ENCODE assay signal across 13 cellular contexts in genomic region chr6:5294392-5295211, GRCh38. TPM values are rescaled to one million over a fixed set of nuclear protein-coding genes. Genes with fewer than 3 reads are reported as not detected.
DNase-seq lines count a peak whose midpoint lies in the region; ATAC-seq lines count a peak whose summit lies in the region.
"Had no signal": no experiment of that assay in that cellular context is flagged by ENCODE, and none has a peak within 500 bp of the region (broad histone marks: within the 10 kb centered on the region; RNA-seq: fewer than 3 reads in every experiment).

No MANE protein-coding gene starts in this region.

- H3K4me1 ChIP-seq in CD4-positive, CD25-positive, alpha-beta regulatory T cell (ENCODE audit: control insufficient read depth, insufficient read depth, low read length, poor library complexity, severe bottlenecking): peaks cover 9% of the 10 kb centered on the region

- H3K9me3 Mint-ChIP-seq in CD4-positive, CD25-positive, alpha-beta regulatory T cell: peaks cover 0 to 2% (median 0%) of the 10 kb centered on the region in 7 donors
- H3K9me3 Mint-ChIP-seq in immature natural killer cell: no peaks in the 10 kb centered on the region
- H3K9me3 Mint-ChIP-seq: CD4-positive, alpha-beta memory T cell had no signal

- H3K27me3 Mint-ChIP-seq in CD4-positive, CD25-positive, alpha-beta regulatory T cell: no peaks in the 10 kb centered on the region
- H3K27me3 Mint-ChIP-seq in immature natural killer cell (ENCODE audit: low read depth in 3 of 3): no peaks in the 10 kb centered on the region
- H3K27me3 Mint-ChIP-seq: CD4-positive, alpha-beta memory T cell had no signal

- peaks cover 27 to 67% (median 50%) of the 10 kb centered on the region in 4 donors for H3K4me1 Mint-ChIP-seq in CD4-positive, CD25-positive, alpha-beta regulatory T cell
- peaks cover 27 to 52% of the 10 kb centered on the region in 2 donors for H3K4me1 Mint-ChIP-seq in immature natural killer cell

- H3K4me3 Mint-ChIP-seq in CD4-positive, CD25-positive, alpha-beta regulatory T cell: no peak overlapping the region
- peak overlapping the region in 3 of 5 donors; percentile 12 to 35 (median 26) for H3K4me3 Mint-ChIP-seq in immature natural killer cell

- peak; percentile 11 to 57 for ATAC-seq in CD4-positive, CD25-positive, alpha-beta regulatory T cell (ENCODE audit: low read depth in 2 of 2)
- no peak for ATAC-seq in HG02678 (IDR thresholded peaks at IDR 0.05; ENCODE audit: unreplicated experiment)
- ATAC-seq: psoas muscle had no signal

- H3K27ac ChIP-seq in CD4-positive, CD25-positive, alpha-beta regulatory T cell (ENCODE audit: insufficient read depth, low read length, poor library complexity, severe bottlenecking): no peak overlapping the region
- H3K27ac ChIP-seq: psoas muscle had no signal

- peak; percentile 20 to 41 for DNase-seq in AML-193 (lab: John Stamatoyannopoulos, UW)
- DNase-seq in CD4-positive, CD25-positive, alpha-beta regulatory T cell: no peak
- peak; percentile 61 for DNase-seq in OCI-M1 (lab: John Stamatoyannopoulos, UW)
- DNase-seq in immature natural killer cell: peak in 1 of 3 donors; percentile 2
- no peak for DNase-seq in foreskin melanocyte
- DNase-seq in cerebellar nuclear complex (lab: John Stamatoyannopoulos, UW): no peak
- DNase-seq: CD4-positive, alpha-beta memory T cell; KG1; midbrain; NCI-H2107; NK-92 treated with Interleukin-12 subunit alpha and Interleukin-12 subunit beta, amount 100 ng/mL, for 24 hours; psoas muscle had no signal

- no peaks in the 10 kb centered on the region for H3K9me3 ChIP-seq in CD4-positive, CD25-positive, alpha-beta regulatory T cell (ENCODE audit: control insufficient read depth in 2 of 2, low read length in 2 of 2)
- H3K9me3 ChIP-seq: psoas muscle had no signal

- no peak overlapping the region for H3K4me3 ChIP-seq in CD4-positive, CD25-positive, alpha-beta regulatory T cell (ENCODE audit: low read depth, low read length)
- H3K4me3 ChIP-seq: psoas muscle had no signal

- H3K36me3 Mint-ChIP-seq in CD4-positive, CD25-positive, alpha-beta regulatory T cell: peaks cover 14% of the 10 kb centered on the region
- no peaks in the 10 kb centered on the region for H3K36me3 Mint-ChIP-seq in immature natural killer cell

- H3K27me3 ChIP-seq in CD4-positive, CD25-positive, alpha-beta regulatory T cell (ENCODE audit: control insufficient read depth, insufficient read depth, low read length): no peaks in the 10 kb centered on the region

- peaks cover 5% of the 10 kb centered on the region for H3K36me3 ChIP-seq in CD4-positive, CD25-positive, alpha-beta regulatory T cell (ENCODE audit: control insufficient read depth, insufficient read depth, low read length)

- H3K27ac Mint-ChIP-seq in CD4-positive, CD25-positive, alpha-beta regulatory T cell: peak overlapping the region; percentile 34 to 75 (median 59)
- peak overlapping the region in 1 of 6 donors; percentile 20 for H3K27ac Mint-ChIP-seq in immature natural killer cell

RNA-seq across cellular contexts. Expression of gene FARS2, which starts 33.3 kb away (rescaled TPM):
- 26.9 TPM for total RNA-seq in CD4-positive, CD25-positive, alpha-beta regulatory T cell
- 10 to 100 TPM; 29.7 to 39.7 (median 35.4) TPM for polyA plus RNA-seq in CD4-positive, CD25-positive, alpha-beta regulatory T cell
- polyA plus RNA-seq in immature natural killer cell: 10 to 100 TPM; 30.5 to 41.0 (median 40.2) TPM

RNA-seq across cellular contexts. Expression of gene LYRM4, which starts 33.9 kb away (rescaled TPM):
- total RNA-seq in CD4-positive, CD25-positive, alpha-beta regulatory T cell: 14.9 TPM
- polyA plus RNA-seq in CD4-positive, CD25-positive, alpha-beta regulatory T cell: 10 to 100 TPM; 26.9 to 38.8 (median 29.7) TPM
- polyA plus RNA-seq in immature natural killer cell: 10 to 100 TPM; 10.5 to 23.4 (median 21.9) TPM

Comparison
In these comparisons a context has a peak if more than half of its experiments do, and no peak if none do; other contexts are left out.
1. DNase-seq: peak in AML-193 (2 of 2) and OCI-M1 (single experiment); none in CD4-positive, CD25-positive, alpha-beta regulatory T cell (0 of 3), foreskin melanocyte (single experiment) and cerebellar nuclear complex (0 of 2).
2. H3K4me3 Mint-ChIP-seq: peak in immature natural killer cell (3 of 5); none in CD4-positive, CD25-positive, alpha-beta regulatory T cell (0 of 4).